13 cellular contexts compared by ENCODE assay signal in the genomic region with DNA sequence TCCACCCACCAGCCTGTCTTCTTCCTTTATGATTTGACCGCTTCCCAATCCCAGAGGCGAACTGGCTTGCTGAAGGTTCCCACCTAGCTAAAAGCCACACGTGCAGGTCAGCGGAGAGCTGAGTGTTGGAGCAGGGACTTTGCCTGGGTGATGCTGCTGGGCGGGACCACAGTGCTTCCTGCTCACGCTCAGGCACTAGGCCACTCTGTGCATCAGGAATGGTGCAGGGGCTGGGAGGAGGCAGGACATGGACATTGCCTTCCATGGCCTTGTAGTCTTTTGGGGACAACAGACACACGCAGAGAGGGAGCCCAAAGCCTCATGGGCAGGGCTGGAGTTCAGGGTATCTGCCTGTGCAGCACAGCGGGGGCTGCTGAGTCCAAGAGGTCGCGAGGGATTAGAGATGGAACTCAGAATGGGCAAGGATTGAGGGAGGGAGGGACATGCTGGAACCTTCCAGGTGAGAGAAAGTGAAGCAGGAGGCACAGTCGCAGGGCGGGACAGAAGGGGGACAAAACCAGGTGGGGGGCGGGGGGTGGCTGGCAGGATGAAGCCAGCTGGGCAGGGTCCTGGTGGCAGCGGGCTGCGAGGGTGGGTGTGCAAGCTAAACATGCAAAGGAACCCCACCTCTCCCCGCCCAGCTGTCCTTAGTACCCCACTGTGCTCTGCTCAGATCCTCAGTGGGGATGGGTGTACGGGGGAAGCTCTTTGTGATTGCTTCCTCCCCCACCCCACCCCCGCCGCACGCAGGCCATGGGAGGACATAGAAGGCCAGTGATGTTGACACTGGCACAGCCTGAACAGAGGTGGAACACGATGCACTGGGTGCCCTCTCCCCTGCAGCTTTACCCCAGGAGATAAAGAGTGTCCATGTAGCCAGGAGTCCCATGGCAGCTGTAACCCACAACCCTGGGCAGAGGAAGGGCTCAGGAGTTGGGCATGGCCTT.
DNase-seq lines count a peak whose midpoint lies in the region; ATAC-seq and TF ChIP-seq lines count a peak whose summit lies in the region.
"Had no signal": no experiment of that assay in that cellular context is flagged by ENCODE, and none has a peak within 500 bp of the region (broad histone marks: within the 10 kb centered on the region; RNA-seq: fewer than 3 reads in every experiment).

No MANE protein-coding gene starts in this region.

- H3K14ac ChIP-seq in IMR-90 (replicated peaks; ENCODE audit: low read depth, low read length) (no peak overlapping the region), neuronal stem cell (ENCODE audit: low read length) (no peak overlapping the region)

- TF ChIP-seq RAD21 in IMR-90 (IDR thresholded peaks at IDR 0.05; ENCODE audit: low read length) = no peak

- in situ Hi-C loops in IMR-90 (cut with MboI; ENCODE audit: low sequenced_read_pairs) = no loop called here

- DNase-seq in COLO668 (lab: John Stamatoyannopoulos, UW; ENCODE audit: unreplicated experiment) = peak; percentile 22
- no peak for DNase-seq in IMR-90
- DNase-seq in left lobe of liver (ENCODE audit: low spot score) = peak; percentile 73
- no peak for DNase-seq in neuronal stem cell (ENCODE audit: low spot score)
- no peak for DNase-seq in nephron progenitor cell
- DNase-seq in activated naive CD8-positive, alpha-beta T cell treated with anti-CD3 and anti-CD28 coated beads, Interleukin-2, amount 50 U/mL, for 24 hours = no peak
- DNase-seq: DMS79 treated with DMSO at 0.1 percent for 48 hours, NCI-H1436, NCI-H2081, NCI-H510A treated with DMSO at 0.1 percent for 48 hours had no signal

- H4K8ac ChIP-seq in IMR-90 (ENCODE audit: low read depth in 2 of 2, low read length in 2 of 2) = no peak overlapping the region
- no peak overlapping the region for H4K8ac ChIP-seq in neuronal stem cell (ENCODE audit: low read depth, low read length)

- ATAC-seq in IMR-90 (ENCODE audit: low read depth) (no peak), left lobe of liver (peak; percentile 95), HG03439 (IDR thresholded peaks at IDR 0.05; ENCODE audit: unreplicated experiment) (no peak)
- no peak for ATAC-seq in activated naive CD8-positive, alpha-beta T cell treated with anti-CD3 and anti-CD28 coated beads, Interleukin-2, amount 50 U/mL, for 24 hours

- H4K5ac ChIP-seq in IMR-90 (ENCODE audit: low read depth, low read length) = no peak overlapping the region

- H3K9ac ChIP-seq in IMR-90 (ENCODE audit: low read depth, low read length) = no peak overlapping the region
- peak overlapping the region; percentile 18 for H3K9ac ChIP-seq in neuronal stem cell (ENCODE audit: low read depth, low read length, poor library complexity)
- H3K9ac ChIP-seq: BLaER1 treated with 17β-estradiol and CSF1 and Interleukin-3, amounts not matched to agents 10 nM and 100 nM had no signal

- H3K4me1 ChIP-seq in IMR-90 (ENCODE audit: control insufficient read depth, insufficient read depth, low read length) = no peaks in the 10 kb centered on the region
- peaks cover 0 to 2% of the 10 kb centered on the region in 2 donors for H3K4me1 ChIP-seq in neuronal stem cell (ENCODE audit: control insufficient read depth in 2 of 2, insufficient read depth in 1 of 2, low read depth in 1 of 2, low read length in 2 of 2)

- H3K18ac ChIP-seq in IMR-90 (ENCODE audit: low read depth, low read length) (no peak overlapping the region), neuronal stem cell (ENCODE audit: low read length) (peak overlapping the region; percentile 55)

- WGBS in IMR-90 (ENCODE audit: extremely low coverage in 2 of 2, insufficient read length in 1 of 2), 2 experiments = 0% methylated on average over 1 of the region's 21 CpGs; no CpG with 5 or more reads in 1 of the 2 experiments
- WGBS in neuronal stem cell (ENCODE audit: extremely low coverage in 2 of 2, insufficient read length in 2 of 2, insufficient replicate concordance in 1 of 2), 2 donors = no CpG with 5 or more reads among the region's 21 CpGs

- TF ChIP-seq POLR2A in IMR-90 (IDR thresholded peaks at IDR 0.05; ENCODE audit: low read depth, low read length) = no peak

- TF ChIP-seq CTCF in IMR-90 (conservative IDR thresholded peaks at IDR 0.05; ENCODE audit: low read depth, low read length) (no peak), nephron progenitor cell (IDR thresholded peaks at IDR 0.05) (no peak)

- H3K4me2 ChIP-seq in IMR-90 (ENCODE audit: low read depth, low read length) = no peak overlapping the region
- no peak overlapping the region for H3K4me2 ChIP-seq in neuronal stem cell (ENCODE audit: insufficient read depth, low read length, poor library complexity, severe bottlenecking)
- H3K4me2 ChIP-seq: BLaER1 treated with 17β-estradiol and CSF1 and Interleukin-3, amounts not matched to agents 10 nM and 100 nM had no signal

- CTCF ChIA-PET in IMR-90 (lab: Yijun Ruan, JAX) = no interaction called here

- no peak overlapping the region for H3K4me3 Mint-ChIP-seq in nephron progenitor cell
- no peak overlapping the region for H3K4me3 Mint-ChIP-seq in activated naive CD8-positive, alpha-beta T cell treated with anti-CD3 and anti-CD28 coated beads, Interleukin-2, amount 50 U/mL, for 24 hours

- dilution Hi-C loops in IMR-90 (cut with HindIII; ENCODE audit: low sequenced_read_pairs, unreplicated experiment) = no loop called here

- no peak overlapping the region for H3K4ac ChIP-seq in IMR-90 (ENCODE audit: low read depth, low read length)
- H3K4ac ChIP-seq in neuronal stem cell (ENCODE audit: low read length) = no peak overlapping the region

- H3K36me3 ChIP-seq in IMR-90 (ENCODE audit: control insufficient read depth, insufficient read depth, low read length) = no peaks in the 10 kb centered on the region
- no peaks in the 10 kb centered on the region for H3K36me3 ChIP-seq in neuronal stem cell (replicated peaks in 1 of 2; ENCODE audit: control insufficient read depth in 2 of 2, insufficient read depth in 2 of 2, low read length in 2 of 2)
- H3K36me3 ChIP-seq: BLaER1 treated with 17β-estradiol and CSF1 and Interleukin-3, amounts not matched to agents 10 nM and 100 nM had no signal

- peaks cover 9% of the 10 kb centered on the region for H3K9me3 Mint-ChIP-seq in nephron progenitor cell
- H3K9me3 Mint-ChIP-seq in activated naive CD8-positive, alpha-beta T cell treated with anti-CD3 and anti-CD28 coated beads, Interleukin-2, amount 50 U/mL, for 24 hours = no peaks in the 10 kb centered on the region

- no peak overlapping the region for H2BK20ac ChIP-seq in IMR-90 (ENCODE audit: low read depth, low read length)

- no peak overlapping the region for H2BK12ac ChIP-seq in neuronal stem cell (ENCODE audit: low read length)

- intact Hi-C loops in IMR-90 (cut with micrococcal nuclease) = no loop called here

- H3K4me3 ChIP-seq in IMR-90 (ENCODE audit: insufficient read depth, low read depth, low read length) = no peak overlapping the region
- H3K4me3 ChIP-seq in neuronal stem cell (ENCODE audit: low read length in 2 of 2) = no peak overlapping the region
- H3K4me3 ChIP-seq: BLaER1 treated with 17β-estradiol and CSF1 and Interleukin-3, amounts not matched to agents 10 nM and 100 nM had no signal

- H3K23ac ChIP-seq in IMR-90 (ENCODE audit: low read depth, low read length) = no peak overlapping the region
- H3K23ac ChIP-seq in neuronal stem cell (ENCODE audit: low read depth, low read length, poor library complexity) = no peak overlapping the region

- H3K4me1 Mint-ChIP-seq in nephron progenitor cell = peaks cover 22% of the 10 kb centered on the region
- no peaks in the 10 kb centered on the region for H3K4me1 Mint-ChIP-seq in activated naive CD8-positive, alpha-beta T cell treated with anti-CD3 and anti-CD28 coated beads, Interleukin-2, amount 50 U/mL, for 24 hours

- H3K9me1 ChIP-seq in IMR-90 (ENCODE audit: insufficient read depth, low read length) = no peaks in the 10 kb centered on the region

- H3K79me1 ChIP-seq in IMR-90 (ENCODE audit: low read depth in 1 of 2, low read length in 2 of 2) = no peaks in the 10 kb centered on the region
- no peaks in the 10 kb centered on the region for H3K79me1 ChIP-seq in neuronal stem cell (ENCODE audit: low read depth, low read length)

- no peak overlapping the region for H2BK5ac ChIP-seq in IMR-90 (ENCODE audit: low read depth, low read length, poor library complexity, severe bottlenecking)
- no peak overlapping the region for H2BK5ac ChIP-seq in neuronal stem cell (ENCODE audit: low read length)

- H3K27me3 Mint-ChIP-seq in nephron progenitor cell (ENCODE audit: low read depth, poor library complexity) = peaks cover 24% of the 10 kb centered on the region
- H3K27me3 Mint-ChIP-seq in activated naive CD8-positive, alpha-beta T cell treated with anti-CD3 and anti-CD28 coated beads, Interleukin-2, amount 50 U/mL, for 24 hours = peaks cover 40% of the 10 kb centered on the region

- H3K9me3 ChIP-seq in IMR-90 (ENCODE audit: control insufficient read depth, insufficient read depth, low read length) (no peaks in the 10 kb centered on the region), neuronal stem cell (replicated peaks in 1 of 2; ENCODE audit: control insufficient read depth in 2 of 2, insufficient read depth in 1 of 2, low read depth in 1 of 2, low read length in 2 of 2) (no peaks in the 10 kb centered on the region)
- H3K9me3 ChIP-seq: BLaER1 treated with 17β-estradiol and CSF1 and Interleukin-3, amounts not matched to agents 10 nM and 100 nM had no signal

- H3K36me3 Mint-ChIP-seq in nephron progenitor cell (ENCODE audit: low read depth) = no peaks in the 10 kb centered on the region
- no peaks in the 10 kb centered on the region for H3K36me3 Mint-ChIP-seq in activated naive CD8-positive, alpha-beta T cell treated with anti-CD3 and anti-CD28 coated beads, Interleukin-2, amount 50 U/mL, for 24 hours (ENCODE audit: low read depth)

- BruUV-seq in IMR-90 (replicated peaks; lab: Mats Ljungman, UMichigan) = no TSS peak

- H2AK5ac ChIP-seq in IMR-90 (ENCODE audit: low read depth, low read length) (no peak overlapping the region), neuronal stem cell (ENCODE audit: low read depth, low read length) (no peak overlapping the region)

- no peak overlapping the region for H2BK120ac ChIP-seq in IMR-90 (ENCODE audit: low read depth, low read length)
- no peak overlapping the region for H2BK120ac ChIP-seq in neuronal stem cell (ENCODE audit: low read depth, low read length)

- H2AFZ ChIP-seq in IMR-90 (replicated peaks; ENCODE audit: low read length, poor library complexity) (peak overlapping the region; percentile 32), neuronal stem cell (ENCODE audit: low read length) (no peak overlapping the region)

- no peaks in the 10 kb centered on the region for H4K20me1 ChIP-seq in IMR-90 (ENCODE audit: insufficient read depth, low read length)
- H4K20me1 ChIP-seq: BLaER1 treated with 17β-estradiol and CSF1 and Interleukin-3, amounts not matched to agents 10 nM and 100 nM had no signal

- no peaks in the 10 kb centered on the region for H3K27me3 ChIP-seq in IMR-90 (ENCODE audit: control insufficient read depth, insufficient read depth, low read length)
- no peaks in the 10 kb centered on the region for H3K27me3 ChIP-seq in neuronal stem cell (ENCODE audit: control insufficient read depth in 3 of 3, insufficient read depth in 3 of 3, low read depth in 1 of 3, low read length in 3 of 3)
- H3K27me3 ChIP-seq: BLaER1 treated with 17β-estradiol and CSF1 and Interleukin-3, amounts not matched to agents 10 nM and 100 nM had no signal

- no peak overlapping the region for H2BK15ac ChIP-seq in IMR-90 (ENCODE audit: low read depth, low read length)
- H2BK15ac ChIP-seq in neuronal stem cell (ENCODE audit: low read length) = no peak overlapping the region

- H2AK9ac ChIP-seq in IMR-90 (replicated peaks; ENCODE audit: low read depth, low read length, poor library complexity) = no peak overlapping the region

- no peak overlapping the region for H3K56ac ChIP-seq in IMR-90 (ENCODE audit: extremely low read depth, insufficient read depth, low read length)

- H3K27ac ChIP-seq in IMR-90 (ENCODE audit: insufficient read depth, low read length) (no peak overlapping the region), neuronal stem cell (replicated peaks; ENCODE audit: low read length) (no peak overlapping the region)
- H3K27ac ChIP-seq: BLaER1 treated with 17β-estradiol and CSF1 and Interleukin-3, amounts not matched to agents 10 nM and 100 nM; RWPE1 had no signal

- POLR2A ChIA-PET in IMR-90 (lab: Charles Lee; ENCODE audit: unreplicated experiment) = no interaction called here

- no peak overlapping the region for H3K27ac Mint-ChIP-seq in nephron progenitor cell
- H3K27ac Mint-ChIP-seq in activated naive CD8-positive, alpha-beta T cell treated with anti-CD3 and anti-CD28 coated beads, Interleukin-2, amount 50 U/mL, for 24 hours = no peak overlapping the region

- no peak overlapping the region for H4K91ac ChIP-seq in IMR-90 (ENCODE audit: insufficient read depth, low read depth, low read length)
- H4K91ac ChIP-seq in neuronal stem cell (ENCODE audit: low read depth, low read length, poor library complexity) = no peak overlapping the region

Comparison
In these comparisons a context has a peak if more than half of its experiments do, and no peak if none do; other contexts are left out.
1. DNase-seq: peak in COLO668 (single experiment) and left lobe of liver (single experiment); none in IMR-90 (single experiment), neuronal stem cell (single experiment), nephron progenitor cell (single experiment) and activated naive CD8-positive, alpha-beta T cell treated with anti-CD3 and anti-CD28 coated beads, Interleukin-2, amount 50 U/mL, for 24 hours (single experiment).